ENCODE assay signal across 8 cellular contexts in genomic region chr7:8295638-8296361, GRCh38. TPM values are rescaled to one million over a fixed set of nuclear protein-coding genes. Genes with fewer than 3 reads are reported as not detected.
DNase-seq lines count a peak whose midpoint lies in the region; ATAC-seq and TF ChIP-seq lines count a peak whose summit lies in the region.

No MANE protein-coding gene starts in this region.

- peak; percentile 86 for TF ChIP-seq CTCF in progenitor cell of endocrine pancreas (IDR thresholded peaks at IDR 0.05; ENCODE audit: unreplicated experiment)

- DNase-seq in activated T-cell treated with anti-CD3 and anti-CD28 coated beads for 4 hours (peak; percentile 3), HT1080 (ENCODE audit: low read depth) (peak; percentile 66), NCI-H82 (lab: John Stamatoyannopoulos, UW) (peak; percentile 95), head of caudate nucleus (peak in 27 of 42 donors; percentile 11 to 82 (median 46)), progenitor cell of endocrine pancreas (ENCODE audit: low spot score, unreplicated experiment) (peak; percentile 21)
- DNase-seq in activated T-cell treated with anti-CD3 and anti-CD28 coated beads, Interleukin-2, amount 50 U/mL, for 1 hour: no peak
- DNase-seq in activated naive CD4-positive, alpha-beta T cell treated with anti-CD3 and anti-CD28 coated beads, Interleukin-2, amount 50 U/mL, for 72 hours (ENCODE audit: low spot score in 2 of 2): peak in 1 of 2 donors; percentile 9

- no peak overlapping the region for H3K4me3 Mint-ChIP-seq in progenitor cell of endocrine pancreas (ENCODE audit: low read depth)

- H3K4me1 Mint-ChIP-seq in progenitor cell of endocrine pancreas (ENCODE audit: low read depth): peaks cover 8% of the 10 kb centered on the region

- no peak overlapping the region for H3K27ac Mint-ChIP-seq in activated naive CD4-positive, alpha-beta T cell treated with anti-CD3 and anti-CD28 coated beads, Interleukin-2, amount 50 U/mL, for 72 hours
- no peak overlapping the region for H3K27ac Mint-ChIP-seq in progenitor cell of endocrine pancreas

- intact Hi-C loops in head of caudate nucleus (cut with DNase I): no loop called here

- no peaks in the 10 kb centered on the region for H3K9me3 Mint-ChIP-seq in activated naive CD4-positive, alpha-beta T cell treated with anti-CD3 and anti-CD28 coated beads, Interleukin-2, amount 50 U/mL, for 72 hours
- peaks cover 2% of the 10 kb centered on the region for H3K9me3 Mint-ChIP-seq in progenitor cell of endocrine pancreas (ENCODE audit: low read depth)

- no peaks in the 10 kb centered on the region for H3K27me3 Mint-ChIP-seq in progenitor cell of endocrine pancreas

- no peaks in the 10 kb centered on the region for H3K36me3 Mint-ChIP-seq in activated naive CD4-positive, alpha-beta T cell treated with anti-CD3 and anti-CD28 coated beads, Interleukin-2, amount 50 U/mL, for 72 hours
- no peaks in the 10 kb centered on the region for H3K36me3 Mint-ChIP-seq in progenitor cell of endocrine pancreas (ENCODE audit: insufficient read depth)

- ATAC-seq in GM21717 (IDR thresholded peaks at IDR 0.05; ENCODE audit: unreplicated experiment): peak; percentile 98
- peak; percentile 71 to 84 for ATAC-seq in activated naive CD4-positive, alpha-beta T cell treated with anti-CD3 and anti-CD28 coated beads, Interleukin-2, amount 50 U/mL, for 72 hours

RNA-seq across cellular contexts. Expression of gene ICA1, which starts 33.8 kb away (rescaled TPM):
- total RNA-seq in HT1080 (2014; rRNA removed; shearing (Covaris generic)): 0.98 and 1.3 TPM in 2 replicates
- 3.4 and 7.0 TPM in 2 replicates for polyA plus RNA-seq in HT1080 (2015; cell fraction: cytosol; rRNA removed)
- polyA plus RNA-seq in HT1080 (2015; cell fraction: nucleus; rRNA removed): 5.7 and 10.0 TPM in 2 replicates
- total RNA-seq in activated naive CD4-positive, alpha-beta T cell treated with anti-CD3 and anti-CD28 coated beads, Interleukin-2, amount 50 U/mL, for 72 hours: 1 to 10 TPM in 1 of 2 donors, under 1 TPM in 1; 0.46 to 3.6 TPM
- total RNA-seq in progenitor cell of endocrine pancreas: 48.8 and 61.7 TPM in 2 replicates

Comparison
In these comparisons a context has a peak if more than half of its experiments do, and no peak if none do; other contexts are left out.
1. RNA of gene ICA1, which starts 33.8 kb away (total RNA-seq): 48.8 to 61.7 TPM in progenitor cell of endocrine pancreas; 0.46 to 3.6 TPM in activated naive CD4-positive, alpha-beta T cell treated with anti-CD3 and anti-CD28 coated beads, Interleukin-2, amount 50 U/mL, for 72 hours and 0.98 to 1.3 TPM in HT1080; every median in the first group is over 10 times any median in the second.